Comparison of ENCODE assay signal across 15 cellular contexts in genomic region chr12:64099430-64099829, GRCh38.
DNase-seq lines count a peak whose midpoint lies in the region; ATAC-seq and TF ChIP-seq lines count a peak whose summit lies in the region.
"Had no signal": no experiment of that assay in that cellular context is flagged by ENCODE, and none has a peak within 500 bp of the region (broad histone marks: within the 10 kb centered on the region; RNA-seq: fewer than 3 reads in every experiment).

No MANE protein-coding gene starts in this region.

- H3K4me3 ChIP-seq in HCT116 (replicated peaks in 1 of 2; ENCODE audit: low read depth in 1 of 2, low read length in 2 of 2) = no peak overlapping the region; a peak in 1 of 4 replicates
- H3K4me3 ChIP-seq in astrocyte of the cerebellum (ENCODE audit: low read depth, low read length) = no peak overlapping the region
- H3K4me3 ChIP-seq in stomach smooth muscle (ENCODE audit: low read length in 2 of 2) = no peak overlapping the region
- H3K4me3 ChIP-seq: coronary artery had no signal

- H3K27me3 ChIP-seq in HCT116 (ENCODE audit: insufficient read depth, low read length) (no peaks in the 10 kb centered on the region), stomach smooth muscle (ENCODE audit: control insufficient read depth in 1 of 2, insufficient read depth in 2 of 2, low read length in 2 of 2) (no peaks in the 10 kb centered on the region)
- peaks cover 4% of the 10 kb centered on the region for H3K27me3 ChIP-seq in CD4-positive, alpha-beta T cell (ENCODE audit: control insufficient read depth, insufficient read depth, low read length)

- no peak overlapping the region for H3K4me3 Mint-ChIP-seq in CD4-positive, alpha-beta T cell
- H3K4me3 Mint-ChIP-seq: activated T-cell treated with anti-CD3 and anti-CD28 coated beads, Interleukin-2, amount 50 U/mL, for 24 hours had no signal

- no peaks in the 10 kb centered on the region for H3K36me3 Mint-ChIP-seq in CD4-positive, alpha-beta T cell (ENCODE audit: low read depth)

- intact Hi-C loops in HCT116 (cut with micrococcal nuclease) = no loop called here
- intact Hi-C loops in left ventricle myocardium superior (cut with micrococcal nuclease) = no loop called here
- intact Hi-C loops in CD4-positive, alpha-beta T cell (cut with DNase I, micrococcal nuclease) = no loop called here

- peaks cover 45% of the 10 kb centered on the region for H3K27me3 Mint-ChIP-seq in CD4-positive, alpha-beta T cell

- no peaks in the 10 kb centered on the region for H4K20me1 ChIP-seq in HCT116 (ENCODE audit: insufficient read depth)

- POLR2A ChIA-PET in HCT116 (lab: Charles Lee) = interaction anchor here (0.6 to 1.1 kb wide), 2 partner anchors 10 to 157 kb away, joined by 3 read pairs; no protein-coding TSS in a partner anchor
- POLR2A ChIA-PET in CD4-positive, alpha-beta T cell (lab: Charles Lee) = no interaction called here

- TF ChIP-seq POLR2A in HCT116 (IDR thresholded peaks at IDR 0.05; ENCODE audit: borderline replicate concordance, extremely low read depth, insufficient read depth, insufficient read length) = no peak

- no TSS peak for BruUV-seq in HCT116 (replicated peaks; lab: Mats Ljungman, UMichigan)

- H3K9me2 ChIP-seq in HCT116 (ENCODE audit: insufficient read depth) = no peaks in the 10 kb centered on the region

- H3K27ac ChIP-seq in HCT116 (ENCODE audit: low read depth, low read length) (no peak overlapping the region), stomach smooth muscle (ENCODE audit: low read length) (peak overlapping the region; percentile 47)
- H3K27ac ChIP-seq in CD4-positive, alpha-beta T cell (ENCODE audit: low read depth, low read length) = no peak overlapping the region
- H3K27ac ChIP-seq: coronary artery, WERI-Rb-1 had no signal

- peaks cover 10 to 35% of the 10 kb centered on the region in 2 experiments for H3K4me1 ChIP-seq in HCT116 (ENCODE audit: control insufficient read depth in 1 of 2, insufficient read depth in 2 of 2, low read length in 2 of 2)
- H3K4me1 ChIP-seq in stomach smooth muscle (ENCODE audit: control insufficient read depth, insufficient read depth, low read length) = peaks cover 5% of the 10 kb centered on the region

- ATAC-seq in HCT116 (peak; percentile 76), left ventricle myocardium superior (peak; percentile 92)
- no peak for ATAC-seq in CD4-positive, alpha-beta T cell (ENCODE audit: poor library complexity)

- peak overlapping the region; percentile 48 for H3K4me2 ChIP-seq in HCT116 (ENCODE audit: low read length)

- no peak for TF ChIP-seq CTCF in HCT116 (IDR thresholded peaks at IDR 0.05 in 2 of 3, conservative IDR thresholded peaks at IDR 0.05 in 1 of 3; ENCODE audit: borderline replicate concordance in 1 of 3, insufficient read depth in 1 of 3, low read depth in 2 of 3, low read length in 2 of 3)
- no peak for TF ChIP-seq CTCF in astrocyte of the cerebellum (IDR thresholded peaks at IDR 0.05; ENCODE audit: low read depth, low read length, missing control alignments)
- TF ChIP-seq CTCF in CD4-positive, alpha-beta T cell (IDR thresholded peaks at IDR 0.05) = no peak

- in situ Hi-C loops in astrocyte of the cerebellum (cut with HindIII; ENCODE audit: low sequenced_read_pairs) = loop anchor here (10.0 kb wide), 1 partner anchor 85 kb away; no protein-coding TSS in a partner anchor

- no peaks in the 10 kb centered on the region for H3K79me2 ChIP-seq in HCT116 (ENCODE audit: insufficient read depth, low read length)

- no peak overlapping the region for H3K9ac ChIP-seq in HCT116 (ENCODE audit: low read length)
- H3K9ac ChIP-seq in stomach smooth muscle (ENCODE audit: low read length in 2 of 2) = no peak overlapping the region

- peak; percentile 27 for DNase-seq in HCT116 (ENCODE audit: low read depth, low spot score)
- DNase-seq in astrocyte of the cerebellum (ENCODE audit: low read depth) = peak; percentile 94
- peak; percentile 51 for DNase-seq in left ventricle myocardium superior
- no peak for DNase-seq in activated naive CD4-positive, alpha-beta T cell treated with Interleukin-2 at 50 U/mL for 16 hours
- DNase-seq in ecto neural progenitor cell (ENCODE audit: low spot score) = no peak
- DNase-seq in NCI-H1694 (lab: John Stamatoyannopoulos, UW) = no peak
- no peak for DNase-seq in CD4-positive, alpha-beta T cell
- DNase-seq: activated T-cell treated with anti-CD3 and anti-CD28 coated beads, Interleukin-2, amount 50 U/mL, for 24 hours; GF-D8; H7; NCI-H146; occipital lobe; WERI-Rb-1 had no signal

- H2AFZ ChIP-seq in HCT116 (ENCODE audit: low read depth, low read length, poor library complexity, severe bottlenecking) = no peak overlapping the region

- TF ChIP-seq RAD21 in HCT116 (IDR thresholded peaks at IDR 0.05; ENCODE audit: low read depth) = no peak

- H3K4me1 Mint-ChIP-seq in CD4-positive, alpha-beta T cell (ENCODE audit: low read depth) = no peaks in the 10 kb centered on the region

- H3K9me3 ChIP-seq in HCT116 (ENCODE audit: control insufficient read depth in 1 of 2, insufficient read depth in 1 of 2, low read depth in 1 of 2, low read length in 2 of 2) = no peaks in the 10 kb centered on the region
- no peaks in the 10 kb centered on the region for H3K9me3 ChIP-seq in stomach smooth muscle (ENCODE audit: control insufficient read depth in 2 of 2, low read length in 2 of 2)
- no peaks in the 10 kb centered on the region for H3K9me3 ChIP-seq in CD4-positive, alpha-beta T cell (ENCODE audit: control insufficient read depth, low read length)

- peaks cover 0 to 10% of the 10 kb centered on the region in 2 experiments; a peak in 1 of 4 replicates for H3K36me3 ChIP-seq in HCT116 (ENCODE audit: control insufficient read depth in 1 of 2, insufficient read depth in 2 of 2, low read length in 2 of 2)
- no peaks in the 10 kb centered on the region for H3K36me3 ChIP-seq in stomach smooth muscle (ENCODE audit: control insufficient read depth in 2 of 2, insufficient read depth in 2 of 2, low read length in 2 of 2)
- H3K36me3 ChIP-seq: WERI-Rb-1 had no signal

- H3K27ac Mint-ChIP-seq in CD4-positive, alpha-beta T cell = no peak overlapping the region
- H3K27ac Mint-ChIP-seq: activated T-cell treated with anti-CD3 and anti-CD28 coated beads, Interleukin-2, amount 50 U/mL, for 24 hours had no signal

- RAD21 ChIA-PET in HCT116 (lab: Charles Lee; ENCODE audit: low non-redundant PET in 1 of 2, low total read pairs in 2 of 2, uncharacterized antibody in 2 of 2, unreplicated experiment in 2 of 2) = no interaction called here

- no peaks in the 10 kb centered on the region for H3K9me3 Mint-ChIP-seq in CD4-positive, alpha-beta T cell
- H3K9me3 Mint-ChIP-seq: activated T-cell treated with anti-CD3 and anti-CD28 coated beads, Interleukin-2, amount 50 U/mL, for 24 hours had no signal

- CTCF ChIA-PET in HCT116 (lab: Charles Lee) = no interaction called here
- CTCF ChIA-PET in CD4-positive, alpha-beta T cell (lab: Charles Lee) = interaction anchor here (0.6 kb wide), 1 partner anchor 641 kb away, joined by 3 read pairs; no protein-coding TSS in a partner anchor

TF ChIP-seq in HCT116, 20 proteins besides CTCF, POLR2A, EP300 and RAD21:
- no peak for TF ChIP-seq EGR1 (IDR thresholded peaks at IDR 0.05; ENCODE audit: low read depth)
- TF ChIP-seq JUND (IDR thresholded peaks at IDR 0.05) = peak; percentile 33; the same call in 1 of the 2 replicates
- TF ChIP-seq FOSL1 (IDR thresholded peaks at IDR 0.05; ENCODE audit: low read depth) = peak; percentile 24; the same call in 1 of the 2 replicates
TF ChIP-seq in HCT116: peak in this region for 2.

Comparison
In these comparisons a context has a peak if more than half of its experiments do, and no peak if none do; other contexts are left out.
1. DNase-seq: peak in HCT116 (single experiment), astrocyte of the cerebellum (single experiment) and left ventricle myocardium superior (single experiment); none in activated naive CD4-positive, alpha-beta T cell treated with Interleukin-2 at 50 U/mL for 16 hours (single experiment), ecto neural progenitor cell (single experiment), NCI-H1694 (single experiment) and CD4-positive, alpha-beta T cell (0 of 10).